19 cellular contexts compared by ENCODE assay signal in genomic region chr7:47102442-47102841, GRCh38.
A peak's percentile ranks its signal among the peaks of the same experiment; 100 is the strongest.
DNase-seq lines count a peak whose midpoint lies in the region; ATAC-seq and TF ChIP-seq lines count a peak whose summit lies in the region.
"Had no signal": no experiment of that assay in that cellular context is flagged by ENCODE, and none has a peak within 500 bp of the region (broad histone marks: within the 10 kb centered on the region; RNA-seq: fewer than 3 reads in every experiment).

No MANE protein-coding gene starts in this region.

- TF ChIP-seq POLR2A in NB4 (IDR thresholded peaks at IDR 0.05; ENCODE audit: extremely low read depth, insufficient read length): no peak

- H3K4me3 ChIP-seq in NB4 (ENCODE audit: low read depth, low read length): no peak overlapping the region

- peak; percentile 2 for DNase-seq in KG1 (lab: John Stamatoyannopoulos, UW)
- peak; percentile 16 for DNase-seq in NB4 (ENCODE audit: low read depth)
- DNase-seq in OCI-M1 (lab: John Stamatoyannopoulos, UW): peak; percentile 13
- DNase-seq in islet precursor cell: peak; percentile 19
- DNase-seq in iPS-NIHi11 (ENCODE audit: low spot score): no peak
- no peak for DNase-seq in H4 (ENCODE audit: low spot score)
- DNase-seq: ACHN, C1 segment of cervical spinal cord, DND-41, NCI-H1092, NCI-H146, NCI-H2029 treated with DMSO at 0.1 percent for 48 hours, NCI-H2171 treated with DMSO at 0.1 percent for 48 hours, NCI-H446 treated with DMSO at 0.1 percent for 48 hours, NCI-H69, SHP77 had no signal

- TF ChIP-seq CTCF in NB4 (IDR thresholded peaks at IDR 0.05; ENCODE audit: low read depth, low read length): no peak

- ATAC-seq in GM21515 (IDR thresholded peaks at IDR 0.05; ENCODE audit: unreplicated experiment): no peak
- ATAC-seq: Panc1, SK-N-SH treated with all-trans-retinoic acid at 6 μM for 48 hours had no signal

Comparison
In these comparisons a context has a peak if more than half of its experiments do, and no peak if none do; other contexts are left out.
1. DNase-seq: peak in KG1 (single experiment), NB4 (single experiment), OCI-M1 (single experiment) and islet precursor cell (single experiment); none in iPS-NIHi11 (single experiment) and H4 (single experiment).